In genomic region chr1:4778056-4778455, GRCh38 we compare ENCODE assay signal across 12 cellular contexts.
DNase-seq lines count a peak whose midpoint lies in the region; ATAC-seq and TF ChIP-seq lines count a peak whose summit lies in the region.
"Had no signal": no experiment of that assay in that cellular context is flagged by ENCODE, and none has a peak within 500 bp of the region (broad histone marks: within the 10 kb centered on the region; RNA-seq: fewer than 3 reads in every experiment).

No MANE protein-coding gene starts in this region.

- peak; percentile 38 for ATAC-seq in foreskin keratinocyte
- no peak for ATAC-seq in activated CD8-positive, alpha-beta memory T cell treated with anti-CD3 and anti-CD28 coated beads, Interleukin-2, amount 10 ng/mL, durations not matched to agents 7 days and 5 days
- no peak for ATAC-seq in natural killer cell treated with Interleukin-12 subunit alpha and Interleukin-12 subunit beta and Interleukin-15 and Interleukin-18, amount 100 ng/mL, for 72 hours

- CTCF ChIA-PET in activated CD8-positive, alpha-beta memory T cell treated with anti-CD3 and anti-CD28 coated beads, Interleukin-2, amount 10 ng/mL, durations not matched to agents 7 days and 5 days (lab: Charles Lee) = no interaction called here

- no peak overlapping the region for H3K27ac ChIP-seq in foreskin keratinocyte
- H3K27ac ChIP-seq: sigmoid colon had no signal

- H3K4me3 Mint-ChIP-seq in activated CD8-positive, alpha-beta memory T cell treated with anti-CD3 and anti-CD28 coated beads, Interleukin-2, amount 10 ng/mL, durations not matched to agents 7 days and 5 days = no peak overlapping the region
- no peak overlapping the region for H3K4me3 Mint-ChIP-seq in natural killer cell treated with Interleukin-12 subunit alpha and Interleukin-12 subunit beta and Interleukin-15 and Interleukin-18, amount 100 ng/mL, for 72 hours
- H3K4me3 Mint-ChIP-seq: stimulated activated naive CD8-positive, alpha-beta T cell treated with anti-CD3 and anti-CD28 coated beads, Interleukin-15, Interleukin-2, amounts not matched to agents 100 ng/mL and 50 ng/mL, for 24 hours had no signal

- H3K27me3 ChIP-seq in foreskin keratinocyte = no peaks in the 10 kb centered on the region

- H3K9me3 Mint-ChIP-seq in activated CD8-positive, alpha-beta memory T cell treated with anti-CD3 and anti-CD28 coated beads, Interleukin-2, amount 10 ng/mL, durations not matched to agents 7 days and 5 days (ENCODE audit: low read depth) = no peaks in the 10 kb centered on the region
- H3K9me3 Mint-ChIP-seq in natural killer cell treated with Interleukin-12 subunit alpha and Interleukin-12 subunit beta and Interleukin-15 and Interleukin-18, amount 100 ng/mL, for 72 hours = no peaks in the 10 kb centered on the region
- H3K9me3 Mint-ChIP-seq: stimulated activated naive CD8-positive, alpha-beta T cell treated with anti-CD3 and anti-CD28 coated beads, Interleukin-15, Interleukin-2, amounts not matched to agents 100 ng/mL and 50 ng/mL, for 24 hours had no signal

- peak; percentile 26 for DNase-seq in ELF-1 (ENCODE audit: low read depth, low spot score)
- DNase-seq in NCI-H748 treated with DMSO at 0.1 percent for 48 hours (lab: John Stamatoyannopoulos, UW) = peak; percentile 19
- no peak for DNase-seq in foreskin keratinocyte
- DNase-seq in pons (ENCODE audit: low spot score) = peak; percentile 53
- DNase-seq in activated CD8-positive, alpha-beta memory T cell treated with anti-CD3 and anti-CD28 coated beads, Interleukin-2, amount 10 ng/mL, durations not matched to agents 7 days and 5 days = no peak
- DNase-seq in stimulated activated CD8-positive, alpha-beta memory T cell treated with anti-CD3 and anti-CD28 coated beads, Interleukin-4, amount 100 ng/mL, for 48 hours = no peak
- no peak for DNase-seq in natural killer cell treated with Interleukin-12 subunit alpha and Interleukin-12 subunit beta and Interleukin-15 and Interleukin-18, amount 100 ng/mL, for 72 hours (ENCODE audit: low spot score)
- no peak for DNase-seq in SK-N-DZ (ENCODE audit: low spot score)
- DNase-seq: glutamatergic neuron, Kasumi-1, sigmoid colon had no signal

- peak; percentile 58 for TF ChIP-seq CTCF in foreskin keratinocyte (conservative IDR thresholded peaks at IDR 0.05)

- no peaks in the 10 kb centered on the region for H3K4me1 ChIP-seq in foreskin keratinocyte

- H3K27me3 Mint-ChIP-seq in activated CD8-positive, alpha-beta memory T cell treated with anti-CD3 and anti-CD28 coated beads, Interleukin-2, amount 10 ng/mL, durations not matched to agents 7 days and 5 days = no peaks in the 10 kb centered on the region
- no peaks in the 10 kb centered on the region for H3K27me3 Mint-ChIP-seq in natural killer cell treated with Interleukin-12 subunit alpha and Interleukin-12 subunit beta and Interleukin-15 and Interleukin-18, amount 100 ng/mL, for 72 hours
- H3K27me3 Mint-ChIP-seq: stimulated activated naive CD8-positive, alpha-beta T cell treated with anti-CD3 and anti-CD28 coated beads, Interleukin-15, Interleukin-2, amounts not matched to agents 100 ng/mL and 50 ng/mL, for 24 hours had no signal

- no peaks in the 10 kb centered on the region for H3K4me1 Mint-ChIP-seq in activated CD8-positive, alpha-beta memory T cell treated with anti-CD3 and anti-CD28 coated beads, Interleukin-2, amount 10 ng/mL, durations not matched to agents 7 days and 5 days
- no peaks in the 10 kb centered on the region for H3K4me1 Mint-ChIP-seq in natural killer cell treated with Interleukin-12 subunit alpha and Interleukin-12 subunit beta and Interleukin-15 and Interleukin-18, amount 100 ng/mL, for 72 hours (ENCODE audit: low read depth in 2 of 2)

- no peaks in the 10 kb centered on the region for H3K36me3 Mint-ChIP-seq in activated CD8-positive, alpha-beta memory T cell treated with anti-CD3 and anti-CD28 coated beads, Interleukin-2, amount 10 ng/mL, durations not matched to agents 7 days and 5 days
- H3K36me3 Mint-ChIP-seq in natural killer cell treated with Interleukin-12 subunit alpha and Interleukin-12 subunit beta and Interleukin-15 and Interleukin-18, amount 100 ng/mL, for 72 hours = no peaks in the 10 kb centered on the region

- H3K27ac Mint-ChIP-seq in activated CD8-positive, alpha-beta memory T cell treated with anti-CD3 and anti-CD28 coated beads, Interleukin-2, amount 10 ng/mL, durations not matched to agents 7 days and 5 days = no peak overlapping the region
- no peak overlapping the region for H3K27ac Mint-ChIP-seq in natural killer cell treated with Interleukin-12 subunit alpha and Interleukin-12 subunit beta and Interleukin-15 and Interleukin-18, amount 100 ng/mL, for 72 hours
- H3K27ac Mint-ChIP-seq: stimulated activated naive CD8-positive, alpha-beta T cell treated with anti-CD3 and anti-CD28 coated beads, Interleukin-15, Interleukin-2, amounts not matched to agents 100 ng/mL and 50 ng/mL, for 24 hours had no signal

Comparison
In these comparisons a context has a peak if more than half of its experiments do, and no peak if none do; other contexts are left out.
1. DNase-seq: peak in ELF-1 (single experiment), NCI-H748 treated with DMSO at 0.1 percent for 48 hours (single experiment) and pons (single experiment); none in foreskin keratinocyte (0 of 2), activated CD8-positive, alpha-beta memory T cell treated with anti-CD3 and anti-CD28 coated beads, Interleukin-2, amount 10 ng/mL, durations not matched to agents 7 days and 5 days (single experiment), stimulated activated CD8-positive, alpha-beta memory T cell treated with anti-CD3 and anti-CD28 coated beads, Interleukin-4, amount 100 ng/mL, for 48 hours (single experiment), natural killer cell treated with Interleukin-12 subunit alpha and Interleukin-12 subunit beta and Interleukin-15 and Interleukin-18, amount 100 ng/mL, for 72 hours (single experiment) and SK-N-DZ (single experiment).